Comparison of ENCODE assay signal across 8 cellular contexts in genomic region chr17:75779250-75779986, GRCh38. TPM values are rescaled to one million over a fixed set of nuclear protein-coding genes. Genes with fewer than 3 reads are reported as not detected.
A peak's percentile ranks its signal among the peaks of the same experiment; 100 is the strongest.
DNase-seq lines count a peak whose midpoint lies in the region; ATAC-seq and TF ChIP-seq lines count a peak whose summit lies in the region.

No MANE protein-coding gene starts in this region.

- peaks cover 43% of the 10 kb centered on the region for H3K36me3 ChIP-seq in right atrium auricular region
- no peaks in the 10 kb centered on the region for H3K36me3 ChIP-seq in uterus

- H3K27me3 Mint-ChIP-seq in T-helper 17 cell, result no peaks in the 10 kb centered on the region

- H3K4me3 Mint-ChIP-seq in T-helper 17 cell, result peak overlapping the region; percentile 91

- peaks cover 13% of the 10 kb centered on the region for H3K36me3 Mint-ChIP-seq in T-helper 17 cell (ENCODE audit: low read depth)

- TF ChIP-seq CTCF in right atrium auricular region (IDR thresholded peaks at IDR 0.05) (peak in 1 of 2 donors; percentile 48), uterus (IDR thresholded peaks at IDR 0.05) (peak in 1 of 4 experiments; percentile 40)

- DNase-seq in NCI-H1694 (lab: John Stamatoyannopoulos, UW), result peak; percentile 100
- DNase-seq in T-helper 17 cell, result peak; percentile 76 to 90 (median 85)
- peak; percentile 99 for DNase-seq in right atrium auricular region (ENCODE audit: low spot score)
- DNase-seq in pulmonary artery endothelial cell (ENCODE audit: low read depth, low spot score), result peak; percentile 100
- DNase-seq in uterus, result peak; percentile 97 to 99

- H3K9me3 ChIP-seq in T-helper 17 cell (ENCODE audit: control insufficient read depth, low read length, poor library complexity, severe bottlenecking) (no peaks in the 10 kb centered on the region), right atrium auricular region (no peaks in the 10 kb centered on the region), uterus (no peaks in the 10 kb centered on the region)

- H3K4me1 ChIP-seq in right atrium auricular region (peaks cover 0 to 44% of the 10 kb centered on the region in 2 donors), uterus (peaks cover 0 to 9% of the 10 kb centered on the region in 2 donors)

- no peaks in the 10 kb centered on the region for H3K27me3 ChIP-seq in right atrium auricular region
- no peaks in the 10 kb centered on the region for H3K27me3 ChIP-seq in uterus

- peak; percentile 100 for TF ChIP-seq POLR2A in uterus (IDR thresholded peaks at IDR 0.05)

- H3K27ac Mint-ChIP-seq in T-helper 17 cell, result peak overlapping the region; percentile 91

- H3K4me1 Mint-ChIP-seq in T-helper 17 cell, result peaks cover 37% of the 10 kb centered on the region

- H3K27ac ChIP-seq in angular gyrus (ENCODE audit: low read depth, low read length), result peak overlapping the region; percentile 94
- peak overlapping the region; percentile 96 to 99 for H3K27ac ChIP-seq in right atrium auricular region
- peak overlapping the region; percentile 98 to 99 for H3K27ac ChIP-seq in uterus

- peak; percentile 63 for ATAC-seq in GM18498 (IDR thresholded peaks at IDR 0.05; ENCODE audit: unreplicated experiment)
- peak; percentile 73 for ATAC-seq in HG02885 (IDR thresholded peaks at IDR 0.05; ENCODE audit: poor library complexity, unreplicated experiment)
- peak; percentile 73 for ATAC-seq in T-helper 17 cell

- H3K4me3 ChIP-seq in right atrium auricular region (peak overlapping the region; percentile 79 to 85), uterus (peak overlapping the region; percentile 86 to 93)

- intact Hi-C loops in uterus (cut with DNase I; ENCODE audit: low total_unique reads), result no loop called here

RNA-seq across cellular contexts. Expression of gene UNK, which starts 5.2 kb away (rescaled TPM):
- 10 to 100 TPM; 30.3 to 33.4 TPM for total RNA-seq in T-helper 17 cell
- total RNA-seq in right atrium auricular region, result 10 to 100 TPM; 18.8 to 25.3 TPM
- total RNA-seq in pulmonary artery endothelial cell, result 7.6 and 10.2 TPM in 2 replicates
- total RNA-seq in uterus, result 10 to 100 TPM in 3 of 4 donors, 1 to 10 TPM in 1; 6.9 to 69.7 (median 45.5) TPM

RNA-seq across cellular contexts. Expression of gene GALK1, which starts 14.4 kb away (rescaled TPM):
- 1 to 10 TPM; 9.6 to 9.7 TPM for total RNA-seq in T-helper 17 cell
- 10 to 100 TPM; 19.6 to 21.0 TPM for total RNA-seq in right atrium auricular region
- 93.3 and 120 TPM in 2 replicates for total RNA-seq in pulmonary artery endothelial cell
- 10 to 100 TPM in 3 of 4 donors, not detected in 1; 19.4 to 37.1 (median 35.6) TPM for total RNA-seq in uterus

RNA-seq across cellular contexts. Expression of gene ITGB4, which starts 58.2 kb away (rescaled TPM):
- total RNA-seq in T-helper 17 cell (under 1 TPM in 1 of 2 donors, not detected in 1; 0.72 TPM), right atrium auricular region (10 to 100 TPM; 11.1 to 37.5 TPM), pulmonary artery endothelial cell (6.9 and 14.2 TPM in 2 replicates), uterus (100 to 1,000 TPM in 1 of 4 donors, 10 to 100 TPM in 3; 38.0 to 100 (median 62.3) TPM)

Comparison
In these comparisons a context has a peak if more than half of its experiments do, and no peak if none do; other contexts are left out.
1. Peak in every context shown above with its lines: DNase-seq, ATAC-seq, H3K4me3 ChIP-seq and H3K27ac ChIP-seq.